ENCODE assay signal across 29 cellular contexts in genomic region chr15:35436422-35436821, GRCh38.
"Had no signal": no experiment of that assay in that cellular context is flagged by ENCODE, and none has a peak within 500 bp of the region (broad histone marks: within the 10 kb centered on the region; RNA-seq: fewer than 3 reads in every experiment).

No MANE protein-coding gene starts in this region.

- H3K4me1 Mint-ChIP-seq: activated CD4-positive, alpha-beta T cell treated with anti-CD3 and anti-CD28 coated beads, Interleukin-2, amount 10 ng/mL, durations not matched to agents 24 days and 14 days; activated naive CD8-positive, alpha-beta T cell treated with anti-CD3 and anti-CD28 coated beads, Interleukin-2, amount 50 U/mL, for 24 hours; central memory CD8-positive, alpha-beta T cell had no signal

- H3K27ac ChIP-seq: cardiac muscle cell, WERI-Rb-1 had no signal

- H3K27me3 Mint-ChIP-seq: activated CD4-positive, alpha-beta T cell treated with anti-CD3 and anti-CD28 coated beads, Interleukin-2, amount 10 ng/mL, durations not matched to agents 24 days and 14 days; activated CD8-positive, alpha-beta T cell treated with anti-CD3 and anti-CD28 coated beads for 36 hours; activated naive CD8-positive, alpha-beta T cell; activated naive CD8-positive, alpha-beta T cell treated with anti-CD3 and anti-CD28 coated beads, Interleukin-2, amount 50 U/mL, for 24 hours; central memory CD8-positive, alpha-beta T cell had no signal

- H3K27me3 ChIP-seq: cardiac muscle cell had no signal

- ATAC-seq: activated CD8-positive, alpha-beta T cell treated with anti-CD3 and anti-CD28 coated beads for 36 hours; activated naive CD8-positive, alpha-beta T cell treated with anti-CD3 and anti-CD28 coated beads, Interleukin-2, amount 50 U/mL, for 24 hours; activated T-cell treated with anti-CD3 and anti-CD28 coated beads, Interleukin-2, amount 50 U/mL, for 72 hours had no signal

- H3K4me3 ChIP-seq: cardiac muscle cell had no signal

- H3K36me3 ChIP-seq: cardiac muscle cell, WERI-Rb-1 had no signal

- H3K27ac Mint-ChIP-seq: activated CD4-positive, alpha-beta T cell treated with anti-CD3 and anti-CD28 coated beads, Interleukin-2, amount 10 ng/mL, durations not matched to agents 24 days and 14 days; activated CD8-positive, alpha-beta T cell treated with anti-CD3 and anti-CD28 coated beads for 36 hours; activated naive CD4-positive, alpha-beta T cell treated with anti-CD3 and anti-CD28 coated beads for 36 hours; activated naive CD8-positive, alpha-beta T cell; activated naive CD8-positive, alpha-beta T cell treated with anti-CD3 and anti-CD28 coated beads, Interleukin-2, amount 50 U/mL, for 24 hours; activated T-cell treated with anti-CD3 and anti-CD28 coated beads, Interleukin-2, amount 50 U/mL, for 72 hours; activated T-helper 2 cell treated with anti-CD3 and anti-CD28 coated beads, Interferon-gamma antibody, Interleukin-2, Interleukin-4, amounts not matched to agents 10 μg/mL and 5 μg/mL and 100 μg/mL, durations not matched to agents 14 hours and 24 hours and 36 hours had no signal

- H3K9me3 Mint-ChIP-seq: activated naive CD8-positive, alpha-beta T cell treated with anti-CD3 and anti-CD28 coated beads, Interleukin-2, amount 50 U/mL, for 24 hours; activated T-cell treated with anti-CD3 and anti-CD28 coated beads, Interleukin-2, amount 50 U/mL, for 72 hours; central memory CD8-positive, alpha-beta T cell had no signal

- DNase-seq: activated CD4-positive, alpha-beta T cell treated with anti-CD3 and anti-CD28 coated beads, Interleukin-2, amount 10 ng/mL, durations not matched to agents 24 days and 14 days; activated CD4-positive, alpha-beta T cell treated with anti-CD3 and anti-CD28 coated beads, Interleukin-2, amount 50 U/mL, for 4 hours; activated CD8-positive, alpha-beta T cell treated with anti-CD3 and anti-CD28 coated beads for 36 hours; activated gamma-delta T cell treated with Interleukin-2 at 50 U/mL for 16 hours; activated naive CD4-positive, alpha-beta T cell treated with anti-CD3 and anti-CD28 coated beads for 36 hours; activated naive CD8-positive, alpha-beta T cell treated with anti-CD3 and anti-CD28 coated beads, Interleukin-2, amount 50 U/mL, for 24 hours; activated T-cell treated with anti-CD3 and anti-CD28 coated beads, Interleukin-2, amount 50 U/mL, for 1 hour; activated T-cell treated with anti-CD3 and anti-CD28 coated beads, Interleukin-2, amount 50 U/mL, for 72 hours; amniotic stem cell; NCI-H1092 treated with DMSO at 0.1 percent for 48 hours; NCI-H1417; NCI-H146; NCI-H187; NCI-H2029 treated with DMSO at 0.1 percent for 48 hours; NCI-H2107; NCI-H2171; NCI-H510A; NCI-H526; NCI-H748 treated with DMSO at 0.1 percent for 48 hours; NK-92 treated with Interleukin-12 subunit alpha and Interleukin-12 subunit beta, amount 100 ng/mL, for 24 hours; Right ventricle myocardium superior; SW 1271; T-helper 1 cell; T1000; WERI-Rb-1 had no signal

- H3K4me3 Mint-ChIP-seq: activated CD4-positive, alpha-beta T cell treated with anti-CD3 and anti-CD28 coated beads, Interleukin-2, amount 10 ng/mL, durations not matched to agents 24 days and 14 days; activated CD8-positive, alpha-beta T cell treated with anti-CD3 and anti-CD28 coated beads for 36 hours; activated naive CD4-positive, alpha-beta T cell treated with anti-CD3 and anti-CD28 coated beads for 36 hours; activated naive CD8-positive, alpha-beta T cell; activated naive CD8-positive, alpha-beta T cell treated with anti-CD3 and anti-CD28 coated beads, Interleukin-2, amount 50 U/mL, for 24 hours; activated T-cell treated with anti-CD3 and anti-CD28 coated beads, Interleukin-2, amount 50 U/mL, for 72 hours; central memory CD8-positive, alpha-beta T cell had no signal
